8 cellular contexts compared by ENCODE assay signal in the genomic region with DNA sequence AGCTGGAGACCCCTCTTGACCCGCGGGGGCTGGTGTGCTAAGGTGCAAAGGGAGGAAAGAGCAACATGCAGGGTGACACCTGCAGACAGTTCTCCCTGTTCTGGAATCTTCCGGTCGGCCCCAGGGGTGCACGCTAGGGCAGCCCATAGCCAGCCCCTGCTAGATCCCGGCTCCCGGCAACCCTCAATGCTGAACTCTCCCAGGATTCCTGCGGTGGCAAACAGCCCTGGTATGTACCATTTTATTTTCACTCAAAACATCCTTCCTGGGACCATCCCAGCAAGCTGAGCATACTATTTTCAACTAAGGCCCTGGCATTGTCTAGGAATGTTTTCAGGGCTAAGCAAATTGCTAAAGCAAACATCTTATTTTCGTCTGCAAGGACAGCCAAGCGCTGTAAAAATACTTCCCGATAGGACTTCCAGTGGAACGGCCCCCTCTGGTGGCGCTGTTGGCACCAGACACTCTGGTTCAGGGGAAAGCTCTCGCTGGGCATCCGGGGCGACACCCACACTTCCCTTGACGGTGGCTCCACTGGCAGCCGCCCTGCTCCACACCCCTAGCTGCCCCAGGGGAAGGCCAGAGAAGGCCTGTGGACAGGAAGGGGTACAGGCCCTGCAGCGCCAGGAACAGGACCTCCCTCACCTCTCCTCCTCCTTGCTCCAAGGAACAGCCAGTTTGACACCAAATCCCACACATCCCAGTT.
DNase-seq lines count a peak whose midpoint lies in the region; ATAC-seq and TF ChIP-seq lines count a peak whose summit lies in the region.

No MANE protein-coding gene starts in this region.

- ATAC-seq in omental fat pad (ENCODE audit: low FRiP score) (peak; percentile 62), GM18909 (IDR thresholded peaks at IDR 0.05; ENCODE audit: poor library complexity, unreplicated experiment) (no peak)

- no peaks in the 10 kb centered on the region for H3K36me3 Mint-ChIP-seq in activated naive CD4-positive, alpha-beta T cell treated with anti-CD3 and anti-CD28 coated beads, Interleukin-2, amount 10 ng/mL, durations not matched to agents 7 days and 5 days

- H3K4me1 Mint-ChIP-seq in activated naive CD4-positive, alpha-beta T cell treated with anti-CD3 and anti-CD28 coated beads, Interleukin-2, amount 10 ng/mL, durations not matched to agents 7 days and 5 days: peaks cover 16% of the 10 kb centered on the region

- H3K4me1 ChIP-seq in vagina: peaks cover 100% of the 10 kb centered on the region

- CTCF ChIA-PET in activated naive CD4-positive, alpha-beta T cell treated with anti-CD3 and anti-CD28 coated beads, Interleukin-2, amount 10 ng/mL, durations not matched to agents 7 days and 5 days (lab: Charles Lee): interaction anchor here (0.8 to 2.5 kb wide), 7 partner anchors 10 to 525 kb away, joined by 3 to 11 read pairs (median 4); no protein-coding TSS in a partner anchor

- TF ChIP-seq CTCF in omental fat pad (IDR thresholded peaks at IDR 0.05): no peak
- TF ChIP-seq CTCF in vagina (IDR thresholded peaks at IDR 0.05): peak; percentile 26 to 82 (median 72)

- no peaks in the 10 kb centered on the region for H3K27me3 ChIP-seq in vagina

- H3K9me3 Mint-ChIP-seq in activated naive CD4-positive, alpha-beta T cell treated with anti-CD3 and anti-CD28 coated beads, Interleukin-2, amount 10 ng/mL, durations not matched to agents 7 days and 5 days: no peaks in the 10 kb centered on the region

- H3K27me3 Mint-ChIP-seq in activated naive CD4-positive, alpha-beta T cell treated with anti-CD3 and anti-CD28 coated beads, Interleukin-2, amount 10 ng/mL, durations not matched to agents 7 days and 5 days: peaks cover 49% of the 10 kb centered on the region

- TF ChIP-seq POLR2A in vagina (IDR thresholded peaks at IDR 0.05): no peak

- H3K9me3 ChIP-seq in vagina: no peaks in the 10 kb centered on the region

- H3K36me3 ChIP-seq in vagina: no peaks in the 10 kb centered on the region

- peak overlapping the region; percentile 97 for H3K27ac ChIP-seq in vagina

- no peak overlapping the region for H3K4me3 Mint-ChIP-seq in activated naive CD4-positive, alpha-beta T cell treated with anti-CD3 and anti-CD28 coated beads, Interleukin-2, amount 10 ng/mL, durations not matched to agents 7 days and 5 days

- intact Hi-C loops in vagina (cut with DNase I): loop anchor here (5.0 kb wide), 2 partner anchors 64 to 86 kb away; no protein-coding TSS in a partner anchor

- DNase-seq in activated CD4-positive, alpha-beta T cell treated with anti-CD3 and anti-CD28 coated beads for 24 hours (ENCODE audit: low read depth in 2 of 2): peak; percentile 7 to 42
- DNase-seq in activated CD4-positive, alpha-beta T cell treated with anti-CD3 and anti-CD28 coated beads for 1 hour: no peak
- DNase-seq in NCI-H510A treated with DMSO at 0.1 percent for 48 hours (lab: John Stamatoyannopoulos, UW) (peak; percentile 69), glomerular visceral epithelial cell (ENCODE audit: extremely low spot score) (peak; percentile 67), omental fat pad (ENCODE audit: low spot score) (peak; percentile 56), vagina (ENCODE audit: extremely low spot score in 2 of 2) (no peak)
- peak; percentile 58 for DNase-seq in activated naive CD4-positive, alpha-beta T cell treated with anti-CD3 and anti-CD28 coated beads, Interleukin-2, amount 10 ng/mL, durations not matched to agents 7 days and 5 days

- H3K27ac Mint-ChIP-seq in activated naive CD4-positive, alpha-beta T cell treated with anti-CD3 and anti-CD28 coated beads, Interleukin-2, amount 10 ng/mL, durations not matched to agents 7 days and 5 days: no peak overlapping the region

- peak overlapping the region; percentile 5 to 14 for H3K4me3 ChIP-seq in vagina

Comparison
In these comparisons a context has a peak if more than half of its experiments do, and no peak if none do; other contexts are left out.
1. DNase-seq: peak in activated CD4-positive, alpha-beta T cell treated with anti-CD3 and anti-CD28 coated beads for 24 hours (2 of 2), NCI-H510A treated with DMSO at 0.1 percent for 48 hours (single experiment), activated naive CD4-positive, alpha-beta T cell treated with anti-CD3 and anti-CD28 coated beads, Interleukin-2, amount 10 ng/mL, durations not matched to agents 7 days and 5 days (single experiment), glomerular visceral epithelial cell (single experiment) and omental fat pad (single experiment); none in activated CD4-positive, alpha-beta T cell treated with anti-CD3 and anti-CD28 coated beads for 1 hour (single experiment) and vagina (0 of 2).
2. CTCF ChIP-seq: peak in vagina (3 of 3); none in omental fat pad (0 of 3).